Comparison of ENCODE assay signal across 10 cellular contexts in the genomic region with DNA sequence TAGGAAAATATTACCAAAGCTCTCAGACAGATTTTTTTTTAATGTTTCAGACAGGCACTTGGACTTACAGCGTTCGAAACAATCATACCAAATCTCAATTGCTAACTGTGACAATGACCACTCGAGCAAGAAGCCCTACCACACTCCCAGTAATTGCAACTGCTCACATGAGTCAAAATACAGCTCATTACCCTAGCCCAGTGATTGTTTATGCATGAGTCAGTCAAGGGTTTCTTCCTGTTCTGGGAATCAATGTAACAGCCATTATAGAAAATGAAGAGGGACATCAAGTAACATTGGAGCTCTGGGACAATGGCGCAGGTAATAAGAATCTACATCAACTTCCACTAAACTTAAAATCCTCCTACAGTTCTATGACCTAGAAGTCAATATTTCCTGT. TPM values are rescaled to one million over a fixed set of nuclear protein-coding genes. Genes with fewer than 3 reads are reported as not detected.
DNase-seq lines count a peak whose midpoint lies in the region; ATAC-seq and TF ChIP-seq lines count a peak whose summit lies in the region.
"Had no signal": no experiment of that assay in that cellular context is flagged by ENCODE, and none has a peak within 500 bp of the region (broad histone marks: within the 10 kb centered on the region; RNA-seq: fewer than 3 reads in every experiment).

No MANE protein-coding gene starts in this region.

- no peak overlapping the region for H2AFZ ChIP-seq in OCI-LY3 (ENCODE audit: low read depth, low read length)

- H3K36me3 ChIP-seq in OCI-LY3 (replicated peaks; ENCODE audit: low read depth, low read length) = no peaks in the 10 kb centered on the region

- H3K27me3 Mint-ChIP-seq in HFFc6 (ENCODE audit: insufficient read depth) = no peaks in the 10 kb centered on the region
- peaks cover 0 to 6% of the 10 kb centered on the region in 2 donors for H3K27me3 Mint-ChIP-seq in stimulated activated naive B cell treated with anti-CD40 and anti-IgM and Interleukin-4, amounts not matched to agents 10 μg/mL and 1 μg/mL and 100 μg/mL, for 72 hours
- H3K27me3 Mint-ChIP-seq: brain had no signal

- H3K9me3 ChIP-seq in OCI-LY3 (ENCODE audit: insufficient read depth, low read length) = no peaks in the 10 kb centered on the region

- H3K27me3 ChIP-seq in OCI-LY3 (ENCODE audit: low read depth, low read length) = no peaks in the 10 kb centered on the region

- no peaks in the 10 kb centered on the region for H3K79me2 ChIP-seq in OCI-LY3 (ENCODE audit: low read length)

- no peaks in the 10 kb centered on the region for H3K9me3 Mint-ChIP-seq in HFFc6
- no peaks in the 10 kb centered on the region for H3K9me3 Mint-ChIP-seq in stimulated activated naive B cell treated with anti-CD40 and anti-IgM and Interleukin-4, amounts not matched to agents 10 μg/mL and 1 μg/mL and 100 μg/mL, for 72 hours
- H3K9me3 Mint-ChIP-seq: brain had no signal

- peaks cover 8% of the 10 kb centered on the region for H3K4me1 Mint-ChIP-seq in HFFc6 (ENCODE audit: low read depth)
- peaks cover 3 to 5% of the 10 kb centered on the region in 2 donors for H3K4me1 Mint-ChIP-seq in stimulated activated naive B cell treated with anti-CD40 and anti-IgM and Interleukin-4, amounts not matched to agents 10 μg/mL and 1 μg/mL and 100 μg/mL, for 72 hours
- H3K4me1 Mint-ChIP-seq: brain had no signal

- H3K9ac ChIP-seq in OCI-LY3 (ENCODE audit: low read length) = no peak overlapping the region

- H3K4me2 ChIP-seq in OCI-LY3 (ENCODE audit: low read length) = peak overlapping the region; percentile 14; the same call in 1 of the 2 replicates

- H3K27ac Mint-ChIP-seq in HFFc6 = no peak overlapping the region
- H3K27ac Mint-ChIP-seq in stimulated activated naive B cell treated with anti-CD40 and anti-IgM and Interleukin-4, amounts not matched to agents 10 μg/mL and 1 μg/mL and 100 μg/mL, for 72 hours = no peak overlapping the region
- H3K27ac Mint-ChIP-seq: brain had no signal

- H3K4me1 ChIP-seq in OCI-LY3 (ENCODE audit: low read length) = peaks cover 6% of the 10 kb centered on the region

- peak; percentile 55 to 79 for ATAC-seq in stimulated activated naive B cell treated with anti-CD40 and anti-IgM and Interleukin-4, amounts not matched to agents 10 μg/mL and 1 μg/mL and 100 μg/mL, for 72 hours (replicated peaks)
- no peak for ATAC-seq in HG03196 (IDR thresholded peaks at IDR 0.05; ENCODE audit: unreplicated experiment)
- ATAC-seq in GM18861 (IDR thresholded peaks at IDR 0.05; ENCODE audit: unreplicated experiment) = no peak
- ATAC-seq in GM18517 (IDR thresholded peaks at IDR 0.05; ENCODE audit: unreplicated experiment) = no peak
- ATAC-seq: Right ventricle myocardium inferior had no signal

- H3K27ac ChIP-seq in OCI-LY3 (ENCODE audit: low read length) = no peak overlapping the region

- no peaks in the 10 kb centered on the region for H4K20me1 ChIP-seq in OCI-LY3 (ENCODE audit: insufficient read depth, low read length)

- H3K4me3 ChIP-seq in OCI-LY3 (ENCODE audit: low read length) = no peak overlapping the region

- H3K36me3 Mint-ChIP-seq in HFFc6 (ENCODE audit: low read depth) = no peaks in the 10 kb centered on the region
- H3K36me3 Mint-ChIP-seq in stimulated activated naive B cell treated with anti-CD40 and anti-IgM and Interleukin-4, amounts not matched to agents 10 μg/mL and 1 μg/mL and 100 μg/mL, for 72 hours = no peaks in the 10 kb centered on the region
- H3K36me3 Mint-ChIP-seq: brain had no signal

- H3K4me3 Mint-ChIP-seq in HFFc6 = no peak overlapping the region
- H3K4me3 Mint-ChIP-seq in stimulated activated naive B cell treated with anti-CD40 and anti-IgM and Interleukin-4, amounts not matched to agents 10 μg/mL and 1 μg/mL and 100 μg/mL, for 72 hours = no peak overlapping the region
- H3K4me3 Mint-ChIP-seq: brain had no signal

- TF ChIP-seq CTCF in HFFc6 (IDR thresholded peaks at IDR 0.05) = no peak
- TF ChIP-seq CTCF in OCI-LY3 (IDR thresholded peaks at IDR 0.05; ENCODE audit: low read depth, low read length) = no peak

- DNase-seq in HFFc6 (peak; percentile 67), fibroblast of peridontal ligament (ENCODE audit: extremely low read depth) (peak; percentile 77)
- no peak for DNase-seq in stimulated activated naive B cell treated with anti-CD40 and anti-IgM and Interleukin-4, amounts not matched to agents 10 μg/mL and 1 μg/mL and 100 μg/mL, for 72 hours
- DNase-seq: stimulated activated naive CD4-positive, alpha-beta T cell had no signal

RNA-seq across cellular contexts. Expression of gene SH3GLB1, which starts 56.1 kb away (rescaled TPM):
- total RNA-seq in HFFc6 (2021; fragmentation: NEBNext Ultra II Directional; extraction: Animal tissue kit (Norgen Biotek cat#: 25700)) = 100 to 1,000 TPM in 3 of 6 experiments, 10 to 100 TPM in 3; 91.0 to 102 (median 100) TPM

Comparison
In these comparisons a context has a peak if more than half of its experiments do, and no peak if none do; other contexts are left out.
1. ATAC-seq: peak in stimulated activated naive B cell treated with anti-CD40 and anti-IgM and Interleukin-4, amounts not matched to agents 10 μg/mL and 1 μg/mL and 100 μg/mL, for 72 hours (2 of 2); none in HG03196 (single experiment), GM18861 (single experiment) and GM18517 (single experiment).